10 cellular contexts compared by ENCODE assay signal in genomic region chr3:55481067-55481917, GRCh38. TPM values are rescaled to one million over a fixed set of nuclear protein-coding genes. Genes with fewer than 3 reads are reported as not detected.
A peak's percentile ranks its signal among the peaks of the same experiment; 100 is the strongest.
DNase-seq lines count a peak whose midpoint lies in the region; ATAC-seq and TF ChIP-seq lines count a peak whose summit lies in the region.
"Had no signal": no experiment of that assay in that cellular context is flagged by ENCODE, and none has a peak within 500 bp of the region (broad histone marks: within the 10 kb centered on the region; RNA-seq: fewer than 3 reads in every experiment).

No MANE protein-coding gene starts in this region.

- H2BK15ac ChIP-seq in H9 (ENCODE audit: low read depth, low read length) = no peak overlapping the region

- H4K8ac ChIP-seq in H9 (replicated peaks; ENCODE audit: insufficient read length, low read depth, low read length) = no peak overlapping the region

- TF ChIP-seq CTCF in H9 (conservative IDR thresholded peaks at IDR 0.05) (no peak), body of pancreas (IDR thresholded peaks at IDR 0.05) (no peak)

- TF ChIP-seq POLR2A in body of pancreas (IDR thresholded peaks at IDR 0.05) = no peak

- peaks cover 2% of the 10 kb centered on the region; the same call in 1 of the 2 replicates for H3K4me1 ChIP-seq in H9 (ENCODE audit: insufficient read depth, low read length)
- peaks cover 52% of the 10 kb centered on the region for H3K4me1 ChIP-seq in body of pancreas
- peaks cover 15% of the 10 kb centered on the region for H3K4me1 ChIP-seq in iPS-18a (ENCODE audit: control insufficient read depth, low read depth, low read length)

- no peak overlapping the region for H2AFZ ChIP-seq in H9 (ENCODE audit: low read length)

- H2BK20ac ChIP-seq in H9 (ENCODE audit: low read depth, low read length, poor library complexity, severe bottlenecking) = no peak overlapping the region

- H3K4ac ChIP-seq in H9 (ENCODE audit: low read depth, low read length) = no peak overlapping the region

- no peak overlapping the region for H2BK12ac ChIP-seq in H9 (ENCODE audit: insufficient read length, low read depth, low read length)

- H3K27me3 ChIP-seq in H9 (ENCODE audit: insufficient read depth, low read length) (peaks cover 53% of the 10 kb centered on the region; the same call in 1 of the 2 replicates), body of pancreas (no peaks in the 10 kb centered on the region), iPS-18a (ENCODE audit: control insufficient read depth, insufficient read depth, low read length) (peaks cover 76% of the 10 kb centered on the region)

- H2AK5ac ChIP-seq in H9 (ENCODE audit: insufficient read length, low read length) = no peak overlapping the region

- H3K18ac ChIP-seq in H9 (ENCODE audit: insufficient read length, low read depth, low read length) = no peak overlapping the region

- intact Hi-C loops in body of pancreas (cut with DNase I) = no loop called here
- intact Hi-C loops in activated CD4-positive, alpha-beta memory T cell treated with anti-CD3 and anti-CD28 coated beads for 36 hours (cut with micrococcal nuclease) = loop anchor here (10.0 kb wide), 1 partner anchor 244 kb away; no protein-coding TSS in a partner anchor

- H2BK5ac ChIP-seq in H9 (ENCODE audit: insufficient read length, low read length) = no peak overlapping the region

- H3K9ac ChIP-seq in H9 (ENCODE audit: extremely low read depth, insufficient read length, low read length) (no peak overlapping the region), iPS-18a (ENCODE audit: low read length) (no peak overlapping the region)

- H3K79me1 ChIP-seq in H9 (ENCODE audit: insufficient read depth, low read depth, low read length, poor library complexity, severe bottlenecking) = no peaks in the 10 kb centered on the region

- ATAC-seq in body of pancreas = peak; percentile 21
- no peak for ATAC-seq in GM21526 (IDR thresholded peaks at IDR 0.05; ENCODE audit: low FRiP score, unreplicated experiment)
- ATAC-seq in GM18498 (IDR thresholded peaks at IDR 0.05; ENCODE audit: unreplicated experiment) = no peak
- ATAC-seq: activated CD4-positive, alpha-beta T cell treated with anti-CD3 and anti-CD28 coated beads for 36 hours had no signal

- H3K9me3 Mint-ChIP-seq in H9 (peaks cover 0 to 5% of the 10 kb centered on the region in 2 experiments; a peak in 3 of 5 replicates), immature natural killer cell (peaks cover 3 to 22% (median 9%) of the 10 kb centered on the region in 6 donors)
- H3K9me3 Mint-ChIP-seq in activated CD4-positive, alpha-beta memory T cell treated with anti-CD3 and anti-CD28 coated beads for 36 hours = no peaks in the 10 kb centered on the region

- H4K20me1 ChIP-seq in H9 (ENCODE audit: control insufficient read depth, insufficient read depth, insufficient read length) = no peaks in the 10 kb centered on the region

- no peak overlapping the region for H3T11ph ChIP-seq in H9 (ENCODE audit: low read length)

- H3K23ac ChIP-seq in H9 (ENCODE audit: insufficient read length, low read depth, low read length) = no peak overlapping the region

- H3K56ac ChIP-seq in H9 (ENCODE audit: insufficient read length, low read depth, low read length) = no peak overlapping the region

- no CpG with 5 or more reads among the region's 45 CpGs for WGBS in H9 (ENCODE audit: extremely low coverage, insufficient read length, low lambda C conversion rate)
- 4 to 6% methylated on average over 36 to 45 of the region's 45 CpGs for WGBS in body of pancreas, 2 donors

- POLR2A ChIA-PET in activated CD4-positive, alpha-beta memory T cell treated with anti-CD3 and anti-CD28 coated beads for 36 hours (lab: Charles Lee) = no interaction called here

- no peaks in the 10 kb centered on the region for H3K79me2 ChIP-seq in H9 (ENCODE audit: insufficient read depth, low read length)

- CTCF ChIA-PET in activated CD4-positive, alpha-beta memory T cell treated with anti-CD3 and anti-CD28 coated beads for 36 hours (lab: Charles Lee) = no interaction called here

- H3K27me3 Mint-ChIP-seq in H9 (ENCODE audit: low read depth) (peaks cover 99% of the 10 kb centered on the region), immature natural killer cell (ENCODE audit: low read depth in 3 of 3) (peaks cover 20 to 30% (median 20%) of the 10 kb centered on the region in 3 donors)
- peaks cover 60% of the 10 kb centered on the region for H3K27me3 Mint-ChIP-seq in activated CD4-positive, alpha-beta memory T cell treated with anti-CD3 and anti-CD28 coated beads for 36 hours

- H3K36me3 Mint-ChIP-seq in H9 (ENCODE audit: insufficient read depth in 1 of 3, low read depth in 3 of 3) (0 out of 7 replicates have a peak, but pooled peaks cover 0 to 2% (median 0%) of the 10 kb centered on the region in 3 experiments), immature natural killer cell (peaks cover 0 to 7% (median 0%) of the 10 kb centered on the region in 3 donors)
- peaks cover 2% of the 10 kb centered on the region for H3K36me3 Mint-ChIP-seq in activated CD4-positive, alpha-beta memory T cell treated with anti-CD3 and anti-CD28 coated beads for 36 hours

- H3K4me3 Mint-ChIP-seq in H9 (peak overlapping the region; percentile 63 to 87), immature natural killer cell (no peak overlapping the region)
- H3K4me3 Mint-ChIP-seq in activated CD4-positive, alpha-beta memory T cell treated with anti-CD3 and anti-CD28 coated beads for 36 hours = no peak overlapping the region
- H3K4me3 Mint-ChIP-seq: activated CD4-positive, alpha-beta T cell treated with anti-CD3 and anti-CD28 coated beads for 36 hours had no signal

- H4K5ac ChIP-seq in H9 (ENCODE audit: insufficient read length, low read depth, low read length) = no peak overlapping the region

- no peak overlapping the region for H2BK120ac ChIP-seq in H9 (ENCODE audit: low read depth, low read length, poor library complexity, severe bottlenecking)

- H3K4me2 ChIP-seq in H9 (ENCODE audit: insufficient read depth, insufficient read length, low read length) = peak overlapping the region; percentile 70

- H3K4me1 Mint-ChIP-seq in H9 = peaks cover 41% of the 10 kb centered on the region in 2 experiments
- H3K4me1 Mint-ChIP-seq in immature natural killer cell = peaks cover 0 to 1% of the 10 kb centered on the region in 2 donors
- H3K4me1 Mint-ChIP-seq in activated CD4-positive, alpha-beta memory T cell treated with anti-CD3 and anti-CD28 coated beads for 36 hours (ENCODE audit: low read depth) = peaks cover 5% of the 10 kb centered on the region

- H3K36me3 ChIP-seq in body of pancreas (replicated peaks in 1 of 2; ENCODE audit: insufficient read depth in 1 of 2, low read depth in 2 of 2) (no peaks in the 10 kb centered on the region), iPS-18a (ENCODE audit: control insufficient read depth, low read depth, low read length) (no peaks in the 10 kb centered on the region)

- no peak overlapping the region for H4K91ac ChIP-seq in H9 (ENCODE audit: insufficient read length, low read depth, low read length)

- H3K14ac ChIP-seq in H9 (ENCODE audit: insufficient read depth, low read length) = no peak overlapping the region; the same call in 1 of the 2 replicates

- H3K4me3 ChIP-seq in body of pancreas (peak overlapping the region; percentile 3 to 8), iPS-18a (ENCODE audit: low read length) (peak overlapping the region; percentile 76), skin epidermis (peak overlapping the region; percentile 16 to 69 (median 37))

- DNase-seq in H9 (peak; percentile 44), body of pancreas (peak in 3 of 4 donors; percentile 38 to 57 (median 40)), immature natural killer cell (no peak)
- DNase-seq in activated CD4-positive, alpha-beta memory T cell treated with anti-CD3 and anti-CD28 coated beads for 36 hours = no peak
- DNase-seq: activated CD4-positive, alpha-beta T cell treated with anti-CD3 and anti-CD28 coated beads for 36 hours; KG1 had no signal

- H3K27ac Mint-ChIP-seq in H9 = no peak overlapping the region
- no peak overlapping the region for H3K27ac Mint-ChIP-seq in immature natural killer cell
- H3K27ac Mint-ChIP-seq in activated CD4-positive, alpha-beta memory T cell treated with anti-CD3 and anti-CD28 coated beads for 36 hours = no peak overlapping the region
- H3K27ac Mint-ChIP-seq: activated CD4-positive, alpha-beta T cell treated with anti-CD3 and anti-CD28 coated beads for 36 hours had no signal

- peaks cover 47% of the 10 kb centered on the region for H3K23me2 ChIP-seq in H9 (ENCODE audit: insufficient read length, low read depth, low read length, poor library complexity, severe bottlenecking)

- no peak overlapping the region for H3K27ac ChIP-seq in H9 (ENCODE audit: insufficient read length, low read depth, low read length)
- no peak overlapping the region for H3K27ac ChIP-seq in body of pancreas
- H3K27ac ChIP-seq in iPS-18a (ENCODE audit: low read length) = no peak overlapping the region
- H3K27ac ChIP-seq in skin epidermis = peak overlapping the region in 16 of 21 experiments; percentile 2 to 96 (median 66)

- H3K9me3 ChIP-seq in H9 (ENCODE audit: control insufficient read depth, low read depth, low read length) = no peaks in the 10 kb centered on the region
- H3K9me3 ChIP-seq in body of pancreas = no peaks in the 10 kb centered on the region
- H3K9me3 ChIP-seq in iPS-18a (ENCODE audit: control insufficient read depth, low read depth, low read length) = no peaks in the 10 kb centered on the region

RNA-seq across cellular contexts. Expression of gene WNT5A, which starts 5.8 kb away (rescaled TPM):
- 1.1 and 1.3 TPM in 2 replicates for total RNA-seq in H9 (2021)
- 10 to 100 TPM in 1 of 2 donors, 1 to 10 TPM in 1; 5.9 to 15.0 TPM for total RNA-seq in body of pancreas
- polyA plus RNA-seq in immature natural killer cell = not detected
- total RNA-seq in activated CD4-positive, alpha-beta memory T cell treated with anti-CD3 and anti-CD28 coated beads for 36 hours = not detected
- total RNA-seq: activated CD4-positive, alpha-beta T cell treated with anti-CD3 and anti-CD28 coated beads for 36 hours had no signal

Comparison
In these comparisons a context has a peak if more than half of its experiments do, and no peak if none do; other contexts are left out.
1. DNase-seq: peak in H9 (single experiment) and body of pancreas (3 of 4); none in immature natural killer cell (0 of 3) and activated CD4-positive, alpha-beta memory T cell treated with anti-CD3 and anti-CD28 coated beads for 36 hours (single experiment).
2. H3K27ac ChIP-seq: peak in skin epidermis (16 of 21); none in H9 (single experiment), body of pancreas (0 of 4) and iPS-18a (single experiment).
3. H3K4me3 Mint-ChIP-seq: peak in H9 (2 of 2); none in immature natural killer cell (0 of 5) and activated CD4-positive, alpha-beta memory T cell treated with anti-CD3 and anti-CD28 coated beads for 36 hours (single experiment).
4. H3K4me3 ChIP-seq: peak in every context shown above with its lines; median percentile 76 in iPS-18a; 37 in skin epidermis; 6 in body of pancreas.